In the genomic region with DNA sequence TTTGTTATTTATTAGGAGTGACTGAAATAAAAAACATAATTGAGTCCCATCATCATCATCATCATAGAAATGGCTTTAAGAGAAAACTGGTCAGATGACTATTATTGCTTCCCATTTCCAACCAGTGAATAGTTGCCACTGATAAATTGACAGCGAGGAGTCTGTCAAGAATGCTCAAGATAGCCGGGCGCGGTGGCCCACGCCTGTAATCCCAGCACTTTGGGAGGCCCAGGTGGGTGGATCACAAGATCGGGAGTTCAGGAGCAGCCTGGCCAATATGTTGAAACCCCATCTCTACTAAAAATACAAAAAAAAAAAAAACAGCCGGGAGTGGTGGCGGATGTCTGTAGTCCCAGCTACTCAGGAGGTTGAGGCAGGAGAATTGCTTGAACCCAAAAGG, we compare ENCODE assay signal across 20 cellular contexts. TPM values are rescaled to one million over a fixed set of nuclear protein-coding genes. Genes with fewer than 3 reads are reported as not detected.
"Had no signal": no experiment of that assay in that cellular context is flagged by ENCODE, and none has a peak within 500 bp of the region (broad histone marks: within the 10 kb centered on the region; RNA-seq: fewer than 3 reads in every experiment).

No MANE protein-coding gene starts in this region.

- DNase-seq: activated naive CD4-positive, alpha-beta T cell treated with Interleukin-2 at 50 U/mL for 16 hours; activated T-cell treated with anti-CD3 and anti-CD28 coated beads, Interleukin-2, amount 50 U/mL, for 1 hour; amygdala; cerebellar nuclear complex; cortex of kidney; erythroblast; heart right ventricle; kidney; lower lobe of right lung; nephron progenitor cell; pancreas; small intestine; stimulated activated CD4-positive, alpha-beta T cell treated with anti-CD3 and anti-CD28 coated beads, Interleukin-2, amount 100 ng/mL, for 24 hours; stimulated activated naive CD8-positive, alpha-beta T cell treated with anti-CD3 and anti-CD28 coated beads, Interleukin-15, amount 100 ng/mL, for 72 hours; T-helper 9 cell; uterus had no signal

- H3K4me3 Mint-ChIP-seq: nephron progenitor cell had no signal

- FAIRE-seq: kidney, pancreas, small intestine had no signal

- H3K4me1 Mint-ChIP-seq: nephron progenitor cell had no signal

- ATAC-seq: heart right ventricle; left lobe of liver; lower lobe of right lung; pancreas; sciatic nerve; stimulated activated effector memory CD8-positive, alpha-beta T cell treated with anti-CD3 and anti-CD28 coated beads, Interleukin-12 subunit alpha, Interleukin-12 subunit beta, amount 100 ng/mL, for 72 hours; stimulated activated naive CD8-positive, alpha-beta T cell treated with anti-CD3 and anti-CD28 coated beads, Interleukin-15, amount 100 ng/mL, for 72 hours had no signal

- H3K27ac Mint-ChIP-seq: nephron progenitor cell; stimulated activated effector memory CD8-positive, alpha-beta T cell treated with anti-CD3 and anti-CD28 coated beads, Interleukin-12 subunit alpha, Interleukin-12 subunit beta, amount 100 ng/mL, for 72 hours; stimulated activated naive CD8-positive, alpha-beta T cell treated with anti-CD3 and anti-CD28 coated beads, Interleukin-15, amount 100 ng/mL, for 72 hours had no signal

RNA-seq across cellular contexts. Expression of gene SEPTIN3, which starts 31.2 kb away (rescaled TPM):
- total RNA-seq: left lobe of liver had no signal

RNA-seq across cellular contexts. Expression of gene CENPM, which starts 53.5 kb away (rescaled TPM):
- total RNA-seq: left lobe of liver, mesenteric fat pad, sciatic nerve had no signal
